ENCODE assay signal across 18 cellular contexts in genomic region chr1:79069828-79070227, GRCh38.
"Had no signal": no experiment of that assay in that cellular context is flagged by ENCODE, and none has a peak within 500 bp of the region (broad histone marks: within the 10 kb centered on the region; RNA-seq: fewer than 3 reads in every experiment).

No MANE protein-coding gene starts in this region.

- H3K9me3 Mint-ChIP-seq: T-helper 1 cell treated with Interleukin-12 subunit alpha and Interleukin-12 subunit beta and Interleukin-4 antibody, amounts not matched to agents 30 μg/mL and 1 μg/mL, for 36 hours had no signal

- DNase-seq: activated B cell treated with CpG ODN at 0.5 μM for 24 hours; activated CD4-positive, alpha-beta T cell treated with anti-CD3 and anti-CD28 coated beads, Interleukin-2, amount 10 ng/mL, durations not matched to agents 7 days and 5 days; activated effector memory CD4-positive, alpha-beta T cell treated with Interleukin-2 at 50 U/mL for 16 hours; activated naive CD8-positive, alpha-beta T cell treated with anti-CD3 and anti-CD28 coated beads for 36 hours; activated T-cell treated with anti-CD3 and anti-CD28 coated beads, Interleukin-2, amount 50 U/mL, for 1 hour; effector memory CD4-positive, alpha-beta T cell; head of caudate nucleus; left colon; mucosa of descending colon; naive thymus-derived CD8-positive, alpha-beta T cell; occipital lobe; sigmoid colon; stimulated activated CD4-positive, alpha-beta T cell treated with anti-CD3 and anti-CD28 coated beads, Interleukin-12 subunit alpha, Interleukin-12 subunit beta, amount 100 ng/mL, for 4 hours; stimulated activated naive CD4-positive, alpha-beta T cell treated with Interleukin-2 at 50 U/mL for 16 hours; trophoblast cell had no signal

- H3K36me3 Mint-ChIP-seq: activated naive CD8-positive, alpha-beta T cell treated with anti-CD3 and anti-CD28 coated beads for 36 hours; naive thymus-derived CD8-positive, alpha-beta T cell had no signal

- H3K27me3 ChIP-seq: cardiac muscle cell, sigmoid colon had no signal

- H3K9me3 ChIP-seq: mucosa of descending colon, sigmoid colon had no signal

- ATAC-seq: left colon; mucosa of descending colon; naive thymus-derived CD8-positive, alpha-beta T cell had no signal

- H3K4me1 Mint-ChIP-seq: activated B cell treated with CpG ODN at 0.5 μM for 24 hours; activated CD4-positive, alpha-beta T cell treated with anti-CD3 and anti-CD28 coated beads, Interleukin-2, amount 10 ng/mL, durations not matched to agents 7 days and 5 days; activated naive CD8-positive, alpha-beta T cell treated with anti-CD3 and anti-CD28 coated beads for 36 hours; naive thymus-derived CD8-positive, alpha-beta T cell had no signal

- H3K4me1 ChIP-seq: sigmoid colon had no signal

- H3K27ac ChIP-seq: cardiac muscle cell, sigmoid colon, SK-N-MC had no signal

- H3K4me3 ChIP-seq: cardiac muscle cell, mucosa of descending colon, sigmoid colon, SK-N-MC had no signal

- H3K4me3 Mint-ChIP-seq: activated B cell treated with CpG ODN at 0.5 μM for 24 hours; activated CD4-positive, alpha-beta T cell treated with anti-CD3 and anti-CD28 coated beads, Interleukin-2, amount 10 ng/mL, durations not matched to agents 7 days and 5 days; activated naive CD8-positive, alpha-beta T cell treated with anti-CD3 and anti-CD28 coated beads for 36 hours; naive thymus-derived CD8-positive, alpha-beta T cell; T-helper 1 cell treated with Interleukin-12 subunit alpha and Interleukin-12 subunit beta and Interleukin-4 antibody, amounts not matched to agents 30 μg/mL and 1 μg/mL, for 36 hours had no signal

- H3K27me3 Mint-ChIP-seq: activated B cell treated with CpG ODN at 0.5 μM for 24 hours; activated CD4-positive, alpha-beta T cell treated with anti-CD3 and anti-CD28 coated beads, Interleukin-2, amount 10 ng/mL, durations not matched to agents 7 days and 5 days; activated naive CD8-positive, alpha-beta T cell treated with anti-CD3 and anti-CD28 coated beads for 36 hours; naive thymus-derived CD8-positive, alpha-beta T cell had no signal

- H3K36me3 ChIP-seq: cardiac muscle cell, sigmoid colon had no signal

- H3K27ac Mint-ChIP-seq: activated B cell treated with CpG ODN at 0.5 μM for 24 hours; activated CD4-positive, alpha-beta T cell treated with anti-CD3 and anti-CD28 coated beads, Interleukin-2, amount 10 ng/mL, durations not matched to agents 7 days and 5 days; activated naive CD8-positive, alpha-beta T cell treated with anti-CD3 and anti-CD28 coated beads for 36 hours; naive thymus-derived CD8-positive, alpha-beta T cell; T-helper 1 cell treated with Interleukin-12 subunit alpha and Interleukin-12 subunit beta and Interleukin-4 antibody, amounts not matched to agents 30 μg/mL and 1 μg/mL, for 36 hours had no signal
